22 cellular contexts compared by ENCODE assay signal in genomic region chr19:11457115-11457514, GRCh38. TPM values are rescaled to one million over a fixed set of nuclear protein-coding genes. Genes with fewer than 3 reads are reported as not detected.
DNase-seq lines count a peak whose midpoint lies in the region; ATAC-seq, FAIRE-seq and TF ChIP-seq lines count a peak whose summit lies in the region.
"Had no signal": no experiment of that assay in that cellular context is flagged by ENCODE, and none has a peak within 500 bp of the region (broad histone marks: within the 10 kb centered on the region; RNA-seq: fewer than 3 reads in every experiment).

No MANE protein-coding gene starts in this region.

- DNase-seq in AG08396 (ENCODE audit: low spot score) (peak; percentile 57), IMR-90 (no peak), frontal cortex (ENCODE audit: low spot score in 2 of 2) (peak; percentile 78 to 86), mucosa of gallbladder (ENCODE audit: low spot score) (peak; percentile 41), HPDE6-E6E7 (ENCODE audit: extremely low spot score) (no peak), iPS-NIHi7 (ENCODE audit: extremely low spot score) (no peak)
- DNase-seq: activated CD4-positive, alpha-beta T cell treated with anti-CD3 and anti-CD28 coated beads, Interleukin-2, amount 50 U/mL, for 1 hour; activated CD8-positive, alpha-beta memory T cell treated with anti-CD3 and anti-CD28 coated beads, Interleukin-2, amount 50 U/mL, for 4 hours; activated naive CD8-positive, alpha-beta T cell treated with anti-CD3 and anti-CD28 coated beads, Interleukin-2, amount 10 ng/mL, durations not matched to agents 7 days and 5 days; brain microvascular endothelial cell; cortex of kidney; NCI-H446 treated with DMSO at 0.1 percent for 48 hours; Peyer's patch; T-helper 2 cell had no signal

- H2BK120ac ChIP-seq in IMR-90 (ENCODE audit: low read depth, low read length): no peak overlapping the region

- no peak overlapping the region for H3K4me3 ChIP-seq in IMR-90 (ENCODE audit: insufficient read depth, low read depth, low read length)
- H3K4me3 ChIP-seq: BLaER1 treated with 17β-estradiol and CSF1 and Interleukin-3, amounts not matched to agents 10 nM and 100 nM; Peyer's patch had no signal

- no peak overlapping the region for H4K5ac ChIP-seq in IMR-90 (ENCODE audit: low read depth, low read length)

- H4K91ac ChIP-seq in IMR-90 (ENCODE audit: insufficient read depth, low read depth, low read length): no peak overlapping the region

- H3K79me1 ChIP-seq in IMR-90 (ENCODE audit: low read depth in 1 of 2, low read length in 2 of 2): no peaks in the 10 kb centered on the region

- no peak overlapping the region for H3K4ac ChIP-seq in IMR-90 (ENCODE audit: low read depth, low read length)

- intact Hi-C loops in IMR-90 (cut with micrococcal nuclease): no loop called here

- H3K4me1 ChIP-seq in IMR-90 (ENCODE audit: control insufficient read depth, insufficient read depth, low read length): no peaks in the 10 kb centered on the region
- H3K4me1 ChIP-seq: Peyer's patch had no signal

- no peak overlapping the region for H2AFZ ChIP-seq in IMR-90 (replicated peaks; ENCODE audit: low read length, poor library complexity)

- H3K9ac ChIP-seq in IMR-90 (ENCODE audit: low read depth, low read length): no peak overlapping the region
- H3K9ac ChIP-seq: BLaER1 treated with 17β-estradiol and CSF1 and Interleukin-3, amounts not matched to agents 10 nM and 100 nM had no signal

- H3K18ac ChIP-seq in IMR-90 (ENCODE audit: low read depth, low read length): no peak overlapping the region

- no peak overlapping the region for H3K23ac ChIP-seq in IMR-90 (ENCODE audit: low read depth, low read length)

- BruUV-seq in IMR-90 (replicated peaks; lab: Mats Ljungman, UMichigan): no TSS peak

- no peaks in the 10 kb centered on the region; the same call in 1 of the 2 replicates for H3K27me3 ChIP-seq in IMR-90 (ENCODE audit: control insufficient read depth, insufficient read depth, low read length)
- H3K27me3 ChIP-seq: BLaER1 treated with 17β-estradiol and CSF1 and Interleukin-3, amounts not matched to agents 10 nM and 100 nM; brain microvascular endothelial cell; Peyer's patch had no signal

- no peak overlapping the region for H2AK9ac ChIP-seq in IMR-90 (replicated peaks; ENCODE audit: low read depth, low read length, poor library complexity)

- no peak overlapping the region for H3K4me2 ChIP-seq in IMR-90 (ENCODE audit: low read depth, low read length)
- H3K4me2 ChIP-seq: BLaER1 treated with 17β-estradiol and CSF1 and Interleukin-3, amounts not matched to agents 10 nM and 100 nM had no signal

- no peak overlapping the region for H2AK5ac ChIP-seq in IMR-90 (ENCODE audit: low read depth, low read length)

- peak; percentile 77 for ATAC-seq in IMR-90 (ENCODE audit: low read depth)
- no peak for ATAC-seq in HG03521 (IDR thresholded peaks at IDR 0.05; ENCODE audit: unreplicated experiment)
- no peak for ATAC-seq in GM19452 (IDR thresholded peaks at IDR 0.05; ENCODE audit: unreplicated experiment)
- ATAC-seq: left lobe of liver had no signal

- H3K9me1 ChIP-seq in IMR-90 (ENCODE audit: insufficient read depth, low read length): no peaks in the 10 kb centered on the region

- H2BK15ac ChIP-seq in IMR-90 (ENCODE audit: low read depth, low read length): no peak overlapping the region

- no peak overlapping the region for H2BK20ac ChIP-seq in IMR-90 (ENCODE audit: low read depth, low read length)

- CTCF ChIA-PET in IMR-90 (lab: Yijun Ruan, JAX): no interaction called here

- in situ Hi-C loops in IMR-90 (cut with MboI; ENCODE audit: low sequenced_read_pairs): no loop called here

- dilution Hi-C loops in IMR-90 (cut with HindIII; ENCODE audit: low sequenced_read_pairs, unreplicated experiment): no loop called here

- no peak overlapping the region for H2BK5ac ChIP-seq in IMR-90 (ENCODE audit: low read depth, low read length, poor library complexity, severe bottlenecking)

- no peaks in the 10 kb centered on the region for H4K20me1 ChIP-seq in IMR-90 (ENCODE audit: insufficient read depth, low read length)

- no peak for TF ChIP-seq POLR2A in IMR-90 (IDR thresholded peaks at IDR 0.05; ENCODE audit: low read depth, low read length)

- TF ChIP-seq CTCF in IMR-90 (conservative IDR thresholded peaks at IDR 0.05; ENCODE audit: low read depth, low read length): no peak

- no peak overlapping the region for H3K56ac ChIP-seq in IMR-90 (ENCODE audit: extremely low read depth, insufficient read depth, low read length)

- no CpG with 5 or more reads among the region's 18 CpGs for WGBS in IMR-90 (ENCODE audit: extremely low coverage in 2 of 2, insufficient read length in 1 of 2), 2 experiments

- H3K9me3 ChIP-seq in IMR-90 (ENCODE audit: control insufficient read depth, insufficient read depth, low read length): no peaks in the 10 kb centered on the region
- H3K9me3 ChIP-seq: BLaER1 treated with 17β-estradiol and CSF1 and Interleukin-3, amounts not matched to agents 10 nM and 100 nM; Peyer's patch had no signal

- H3K36me3 ChIP-seq in IMR-90 (ENCODE audit: control insufficient read depth, insufficient read depth, low read length): no peaks in the 10 kb centered on the region
- H3K36me3 ChIP-seq: BLaER1 treated with 17β-estradiol and CSF1 and Interleukin-3, amounts not matched to agents 10 nM and 100 nM; brain microvascular endothelial cell; Peyer's patch had no signal

- H3K14ac ChIP-seq in IMR-90 (replicated peaks; ENCODE audit: low read depth, low read length): no peak overlapping the region

- no peak for TF ChIP-seq RAD21 in IMR-90 (IDR thresholded peaks at IDR 0.05; ENCODE audit: low read length)

- no peak overlapping the region for H4K8ac ChIP-seq in IMR-90 (ENCODE audit: low read depth in 2 of 2, low read length in 2 of 2)

- H3K27ac ChIP-seq in IMR-90 (ENCODE audit: insufficient read depth, low read length): no peak overlapping the region
- H3K27ac ChIP-seq: BLaER1 treated with 17β-estradiol and CSF1 and Interleukin-3, amounts not matched to agents 10 nM and 100 nM; brain microvascular endothelial cell; Peyer's patch had no signal

- POLR2A ChIA-PET in IMR-90 (lab: Charles Lee; ENCODE audit: unreplicated experiment): no interaction called here

- FAIRE-seq in frontal cortex (lab: Jason Lieb, UNC): no peak
- FAIRE-seq: A204.1, G401.6 had no signal

TF ChIP-seq in IMR-90, 13 proteins besides CTCF, POLR2A, EP300 and RAD21:
- TF ChIP-seq CHD1 (IDR thresholded peaks at IDR 0.05; ENCODE audit: low read depth, low read length) (no peak), MXI1 (IDR thresholded peaks at IDR 0.05; ENCODE audit: borderline replicate concordance, low read depth, low read length) (no peak), MAZ (IDR thresholded peaks at IDR 0.05; ENCODE audit: borderline replicate concordance, low read depth, low read length) (no peak), RCOR1 (IDR thresholded peaks at IDR 0.05; ENCODE audit: insufficient replicate concordance, low read length) (no peak), ELK1 (IDR thresholded peaks at IDR 0.05; ENCODE audit: borderline replicate concordance, low read depth, low read length) (no peak), MAFK (IDR thresholded peaks at IDR 0.05; ENCODE audit: low read depth, low read length) (no peak), FOS (IDR thresholded peaks at IDR 0.05; ENCODE audit: low read depth, low read length) (no peak), NFE2L2 (IDR thresholded peaks at IDR 0.05; ENCODE audit: low read depth, low read length) (no peak), BHLHE40 (IDR thresholded peaks at IDR 0.05; ENCODE audit: low read depth, low read length) (no peak)

RNA-seq across cellular contexts. Expression of gene PRKCSH, which starts 21.7 kb away (rescaled TPM):
- total RNA-seq in IMR-90 (2012; rRNA removed) (36.0 and 55.8 TPM in 2 replicates), frontal cortex (39.1 TPM), mucosa of gallbladder (357 TPM)
- polyA plus RNA-seq in IMR-90 (2012; rRNA removed): 252 and 272 TPM in 2 replicates
- polyA plus RNA-seq in IMR-90 (2012; cell fraction: cytosol; rRNA removed): 208 and 303 TPM in 2 replicates
- polyA plus RNA-seq in IMR-90 (2012; cell fraction: nucleus; rRNA removed; ENCODE audit: low replicate concordance): 310 and 537 TPM in 2 replicates

RNA-seq across cellular contexts. Expression of gene ODAD3, which starts 22.2 kb away (rescaled TPM):
- total RNA-seq in IMR-90 (2012; rRNA removed): under 0.01 and 0.28 TPM in 2 replicates
- 0.04 and 0.44 TPM in 2 replicates for polyA plus RNA-seq in IMR-90 (2012; rRNA removed)
- polyA plus RNA-seq in IMR-90 (2012; cell fraction: cytosol; rRNA removed): 0.04 and 0.09 TPM in 2 replicates
- polyA plus RNA-seq in IMR-90 (2012; cell fraction: nucleus; rRNA removed; ENCODE audit: low replicate concordance): 0.64 and 0.76 TPM in 2 replicates
- total RNA-seq in frontal cortex: 0.41 TPM
- total RNA-seq in mucosa of gallbladder: 1.4 TPM
- total RNA-seq: activated naive CD8-positive, alpha-beta T cell treated with anti-CD3 and anti-CD28 coated beads, Interleukin-2, amount 10 ng/mL, durations not matched to agents 7 days and 5 days had no signal

RNA-seq across cellular contexts. Expression of gene ELAVL3, which starts 23.7 kb away (rescaled TPM):
- total RNA-seq in IMR-90 (2012; rRNA removed) (not detected in 2 replicates), frontal cortex (98.2 TPM), mucosa of gallbladder (0.20 TPM)
- not detected in 2 replicates for polyA plus RNA-seq in IMR-90 (2012; rRNA removed)
- polyA plus RNA-seq in IMR-90 (2012; cell fraction: cytosol; rRNA removed): not detected in 2 replicates
- polyA plus RNA-seq in IMR-90 (2012; cell fraction: nucleus; rRNA removed; ENCODE audit: low replicate concordance): 0.02 TPM in 2 replicates
- total RNA-seq: activated naive CD8-positive, alpha-beta T cell treated with anti-CD3 and anti-CD28 coated beads, Interleukin-2, amount 10 ng/mL, durations not matched to agents 7 days and 5 days; left lobe of liver; renal cortical epithelial cell; SK-MEL-5 had no signal

RNA-seq across cellular contexts. Expression of gene RGL3, which starts 38.0 kb away (rescaled TPM):
- 0.18 TPM in 1 of 2 replicates, not detected in the other for total RNA-seq in IMR-90 (2012; rRNA removed)
- polyA plus RNA-seq in IMR-90 (2012; rRNA removed): 0.34 and 0.62 TPM in 2 replicates
- 0.27 and 0.48 TPM in 2 replicates for polyA plus RNA-seq in IMR-90 (2012; cell fraction: cytosol; rRNA removed)
- 10.2 and 19.9 TPM in 2 replicates for polyA plus RNA-seq in IMR-90 (2012; cell fraction: nucleus; rRNA removed; ENCODE audit: low replicate concordance)
- 0.41 TPM for total RNA-seq in frontal cortex
- 72.0 TPM for total RNA-seq in mucosa of gallbladder
- total RNA-seq: activated naive CD8-positive, alpha-beta T cell treated with anti-CD3 and anti-CD28 coated beads, Interleukin-2, amount 10 ng/mL, durations not matched to agents 7 days and 5 days had no signal

RNA-seq across cellular contexts. Expression of gene ZNF653, which starts 48.5 kb away (rescaled TPM):
- total RNA-seq in IMR-90 (2012; rRNA removed): 3.9 and 4.4 TPM in 2 replicates
- 9.0 and 10.3 TPM in 2 replicates for polyA plus RNA-seq in IMR-90 (2012; rRNA removed)
- 7.2 and 9.3 TPM in 2 replicates for polyA plus RNA-seq in IMR-90 (2012; cell fraction: cytosol; rRNA removed)
- 26.5 and 30.3 TPM in 2 replicates for polyA plus RNA-seq in IMR-90 (2012; cell fraction: nucleus; rRNA removed; ENCODE audit: low replicate concordance)
- 16.3 TPM for total RNA-seq in frontal cortex
- total RNA-seq in mucosa of gallbladder: 13.8 TPM

Comparison
In these comparisons a context has a peak if more than half of its experiments do, and no peak if none do; other contexts are left out.
1. DNase-seq: peak in AG08396 (single experiment), frontal cortex (2 of 2) and mucosa of gallbladder (single experiment); none in IMR-90 (single experiment), HPDE6-E6E7 (single experiment) and iPS-NIHi7 (single experiment).
2. RNA of gene ELAVL3, which starts 23.7 kb away (total RNA-seq): 98.2 TPM in frontal cortex (single experiment); 0.20 TPM in mucosa of gallbladder (single experiment) and not detected in IMR-90; every median in the first group is over 10 times any median in the second.